ENCODE assay signal across 14 cellular contexts in genomic region chr20:58021481-58021880, GRCh38.
DNase-seq lines count a peak whose midpoint lies in the region; ATAC-seq, FAIRE-seq and TF ChIP-seq lines count a peak whose summit lies in the region.
"Had no signal": no experiment of that assay in that cellular context is flagged by ENCODE, and none has a peak within 500 bp of the region (broad histone marks: within the 10 kb centered on the region; RNA-seq: fewer than 3 reads in every experiment).

No MANE protein-coding gene starts in this region.

- peaks cover 16% of the 10 kb centered on the region for H3K27me3 Mint-ChIP-seq in CD8-positive, alpha-beta T cell (ENCODE audit: low read depth)

- H4K20me1 ChIP-seq in hepatocyte (ENCODE audit: insufficient read depth, poor library complexity, severe bottlenecking), result no peaks in the 10 kb centered on the region

- H3K27ac ChIP-seq in sigmoid colon (peak overlapping the region; percentile 2 to 41 (median 14)), hepatocyte (no peak overlapping the region)
- H3K27ac ChIP-seq in CD8-positive, alpha-beta T cell (ENCODE audit: low read depth, low read length), result no peak overlapping the region

- FAIRE-seq in RCC 7860 (lab: Jason Lieb, UNC), result no peak
- FAIRE-seq: bronchial epithelial cell had no signal

- H3K9me2 ChIP-seq in hepatocyte (replicated peaks; ENCODE audit: insufficient read depth), result no peaks in the 10 kb centered on the region

- H3K4me3 Mint-ChIP-seq in CD8-positive, alpha-beta T cell, result no peak overlapping the region
- H3K4me3 Mint-ChIP-seq: CD8-positive, alpha-beta memory T cell; stimulated activated naive CD8-positive, alpha-beta T cell treated with anti-CD3 and anti-CD28 coated beads, Interleukin-15, amount 100 ng/mL, for 72 hours had no signal

- H3K27me3 ChIP-seq in sigmoid colon (no peaks in the 10 kb centered on the region), hepatocyte (no peaks in the 10 kb centered on the region)
- no peaks in the 10 kb centered on the region for H3K27me3 ChIP-seq in CD8-positive, alpha-beta T cell (ENCODE audit: insufficient read depth, low read length)

- peaks cover 2% of the 10 kb centered on the region for H3K4me1 Mint-ChIP-seq in CD8-positive, alpha-beta T cell (ENCODE audit: low read depth)
- H3K4me1 Mint-ChIP-seq: CD8-positive, alpha-beta memory T cell had no signal

- no peak overlapping the region for H3K4me2 ChIP-seq in hepatocyte

- no peaks in the 10 kb centered on the region for H3K9me3 Mint-ChIP-seq in CD8-positive, alpha-beta T cell
- H3K9me3 Mint-ChIP-seq: CD8-positive, alpha-beta memory T cell; stimulated activated naive CD8-positive, alpha-beta T cell treated with anti-CD3 and anti-CD28 coated beads, Interleukin-15, amount 100 ng/mL, for 72 hours had no signal

- TF ChIP-seq EP300 in sigmoid colon (IDR thresholded peaks at IDR 0.05), result no peak

- TF ChIP-seq CTCF in sigmoid colon (IDR thresholded peaks at IDR 0.05), result no peak
- no peak for TF ChIP-seq CTCF in CD8-positive, alpha-beta T cell (IDR thresholded peaks at IDR 0.05)
- no peak for TF ChIP-seq CTCF in hepatocyte (IDR thresholded peaks at IDR 0.05; ENCODE audit: poor library complexity)

- CTCF ChIA-PET in CD8-positive, alpha-beta T cell (lab: Charles Lee), result interaction anchor here (0.9 kb wide), 1 partner anchor 22 kb away, joined by 3 read pairs; no protein-coding TSS in a partner anchor

- TF ChIP-seq POLR2A in sigmoid colon (IDR thresholded peaks at IDR 0.05), result no peak

- no peaks in the 10 kb centered on the region for H3K9me3 ChIP-seq in sigmoid colon
- no peaks in the 10 kb centered on the region for H3K9me3 ChIP-seq in CD8-positive, alpha-beta T cell (ENCODE audit: low read length)
- H3K9me3 ChIP-seq in hepatocyte (ENCODE audit: low read depth), result no peaks in the 10 kb centered on the region

- no peaks in the 10 kb centered on the region for H3K36me3 ChIP-seq in sigmoid colon
- no peaks in the 10 kb centered on the region for H3K36me3 ChIP-seq in CD8-positive, alpha-beta T cell (ENCODE audit: insufficient read depth, low read length)
- H3K36me3 ChIP-seq in hepatocyte (replicated peaks; ENCODE audit: insufficient read depth, low read depth), result no peaks in the 10 kb centered on the region

- DNase-seq in EL (peak; percentile 14), RCC 7860 (ENCODE audit: low spot score) (peak; percentile 29), cardiac septum (ENCODE audit: low spot score) (peak; percentile 75), sigmoid colon (peak; percentile 77), hepatocyte (ENCODE audit: low spot score) (no peak), KG1 (lab: John Stamatoyannopoulos, UW) (no peak)
- no peak for DNase-seq in CD8-positive, alpha-beta T cell
- DNase-seq: activated CD4-positive, alpha-beta T cell treated with anti-CD3 and anti-CD28 coated beads, Interleukin-2, amount 50 U/mL, for 4 hours; activated gamma-delta T cell; CD8-positive, alpha-beta memory T cell; Kasumi-1; stimulated activated naive CD8-positive, alpha-beta T cell treated with anti-CD3 and anti-CD28 coated beads, Interleukin-15, amount 100 ng/mL, for 72 hours had no signal

- H3K27ac Mint-ChIP-seq in CD8-positive, alpha-beta T cell, result no peak overlapping the region
- H3K27ac Mint-ChIP-seq: CD8-positive, alpha-beta memory T cell; stimulated activated naive CD8-positive, alpha-beta T cell treated with anti-CD3 and anti-CD28 coated beads, Interleukin-15, amount 100 ng/mL, for 72 hours had no signal

- H3K79me2 ChIP-seq in hepatocyte, result no peaks in the 10 kb centered on the region

- H2AFZ ChIP-seq in hepatocyte, result no peak overlapping the region

- 82 to 86% methylated on average over 7 of the region's 7 CpGs for WGBS in sigmoid colon, 2 donors
- WGBS in hepatocyte (ENCODE audit: low lambda C conversion rate, missing lambda C conversion rate), result 86% methylated on average over 7 of the region's 7 CpGs

- H3K4me3 ChIP-seq in sigmoid colon (no peak overlapping the region), hepatocyte (no peak overlapping the region)
- no peak overlapping the region for H3K4me3 ChIP-seq in CD8-positive, alpha-beta T cell (ENCODE audit: low read depth, low read length)

- intact Hi-C loops in cardiac septum (cut with DNase I) (no loop called here), sigmoid colon (cut with DNase I) (no loop called here)
- intact Hi-C loops in CD8-positive, alpha-beta T cell (cut with DNase I, micrococcal nuclease), result no loop called here

- H3K4me1 ChIP-seq in sigmoid colon, result peaks cover 0 to 14% (median 0%) of the 10 kb centered on the region in 4 donors
- H3K4me1 ChIP-seq in CD8-positive, alpha-beta T cell (ENCODE audit: insufficient read depth, low read length), result no peaks in the 10 kb centered on the region
- no peaks in the 10 kb centered on the region for H3K4me1 ChIP-seq in hepatocyte (ENCODE audit: insufficient read depth)

- POLR2A ChIA-PET in CD8-positive, alpha-beta T cell (lab: Charles Lee), result no interaction called here

- no peak for ATAC-seq in CD8-positive, alpha-beta T cell
- no peak for ATAC-seq in GM18502 (IDR thresholded peaks at IDR 0.05; ENCODE audit: poor library complexity, unreplicated experiment)
- ATAC-seq: stimulated activated naive CD8-positive, alpha-beta T cell treated with anti-CD3 and anti-CD28 coated beads, Interleukin-15, amount 100 ng/mL, for 72 hours had no signal

- no peaks in the 10 kb centered on the region for H3K36me3 Mint-ChIP-seq in CD8-positive, alpha-beta T cell
- H3K36me3 Mint-ChIP-seq: CD8-positive, alpha-beta memory T cell had no signal

Comparison
In these comparisons a context has a peak if more than half of its experiments do, and no peak if none do; other contexts are left out.
1. DNase-seq: peak in EL (single experiment), RCC 7860 (single experiment), cardiac septum (single experiment) and sigmoid colon (single experiment); none in CD8-positive, alpha-beta T cell (0 of 7), hepatocyte (single experiment) and KG1 (single experiment).
2. H3K27ac ChIP-seq: peak in sigmoid colon (4 of 4); none in CD8-positive, alpha-beta T cell (single experiment) and hepatocyte (single experiment).